Comparison of ENCODE assay signal across 21 cellular contexts in genomic region chr18:26457195-26457594, GRCh38.
DNase-seq lines count a peak whose midpoint lies in the region; ATAC-seq and TF ChIP-seq lines count a peak whose summit lies in the region.
"Had no signal": no experiment of that assay in that cellular context is flagged by ENCODE, and none has a peak within 500 bp of the region (broad histone marks: within the 10 kb centered on the region; RNA-seq: fewer than 3 reads in every experiment).

No MANE protein-coding gene starts in this region.

- CTCF ChIA-PET in MCF 10A (lab: Yijun Ruan, JAX): interaction anchor here (0.5 to 1.3 kb wide), 4 partner anchors 33 to 878 kb away, joined by 3 to 5 read pairs (median 3); no protein-coding TSS in a partner anchor

- H3K36me3 Mint-ChIP-seq in MCF 10A (ENCODE audit: insufficient read depth, unreplicated experiment): peaks cover 78% of the 10 kb centered on the region
- H3K36me3 Mint-ChIP-seq in chondrocyte (ENCODE audit: low read depth): peaks cover 23% of the 10 kb centered on the region

- no peak overlapping the region for H2BK5ac ChIP-seq in mesendoderm (ENCODE audit: low read length)

- no peaks in the 10 kb centered on the region for H3K9me3 Mint-ChIP-seq in MCF 10A (ENCODE audit: unreplicated experiment)
- H3K9me3 Mint-ChIP-seq in chondrocyte (ENCODE audit: low read depth): no peaks in the 10 kb centered on the region
- H3K9me3 Mint-ChIP-seq: CD4-positive, alpha-beta memory T cell had no signal

- H3K27ac Mint-ChIP-seq in MCF 10A (ENCODE audit: low read depth, unreplicated experiment) (peak overlapping the region; percentile 35), chondrocyte (ENCODE audit: unreplicated experiment) (no peak overlapping the region)
- H3K27ac Mint-ChIP-seq: CD4-positive, alpha-beta memory T cell had no signal

- no peak overlapping the region for H3K4ac ChIP-seq in mesendoderm (ENCODE audit: low read depth, low read length)

- ATAC-seq in HG03159 (IDR thresholded peaks at IDR 0.05; ENCODE audit: unreplicated experiment) (no peak), HG02678 (IDR thresholded peaks at IDR 0.05; ENCODE audit: unreplicated experiment) (no peak)
- ATAC-seq: HepG2, Panc1 had no signal

- H3K9ac ChIP-seq in mesendoderm (ENCODE audit: low read length): no peak overlapping the region
- H3K9ac ChIP-seq: BLaER1 treated with 17β-estradiol and CSF1 and Interleukin-3, amounts not matched to agents 10 nM and 100 nM had no signal

- H2AK5ac ChIP-seq in mesendoderm (ENCODE audit: low read length): no peak overlapping the region

- no peak overlapping the region for H3K4me3 ChIP-seq in breast epithelium
- no peak overlapping the region for H3K4me3 ChIP-seq in mesendoderm (ENCODE audit: low read length)
- H3K4me3 ChIP-seq: BLaER1 treated with 17β-estradiol and CSF1 and Interleukin-3, amounts not matched to agents 10 nM and 100 nM; SJSA1 had no signal

- H3K4me1 ChIP-seq in breast epithelium (no peaks in the 10 kb centered on the region), mesendoderm (ENCODE audit: control insufficient read depth, low read depth, low read length) (no peaks in the 10 kb centered on the region)
- H3K4me1 ChIP-seq: SJSA1 had no signal

- TF ChIP-seq POLR2A in breast epithelium (IDR thresholded peaks at IDR 0.05): no peak

- no peaks in the 10 kb centered on the region for H3K27me3 Mint-ChIP-seq in MCF 10A (ENCODE audit: insufficient read depth, unreplicated experiment)
- H3K27me3 Mint-ChIP-seq in chondrocyte (ENCODE audit: low read depth): no peaks in the 10 kb centered on the region
- H3K27me3 Mint-ChIP-seq: CD4-positive, alpha-beta memory T cell had no signal

- no CpG with 5 or more reads among the region's 4 CpGs for WGBS in mesendoderm (ENCODE audit: extremely low coverage, insufficient coverage, low lambda C conversion rate)

- H3K4me3 Mint-ChIP-seq in MCF 10A (ENCODE audit: unreplicated experiment) (no peak overlapping the region), chondrocyte (ENCODE audit: unreplicated experiment) (no peak overlapping the region)
- H3K4me3 Mint-ChIP-seq: CD4-positive, alpha-beta memory T cell had no signal

- H2BK15ac ChIP-seq in mesendoderm (replicated peaks; ENCODE audit: low read depth): no peak overlapping the region

- no peak overlapping the region for H2BK120ac ChIP-seq in mesendoderm (ENCODE audit: low read depth, low read length)

- DNase-seq in MCF 10A (ENCODE audit: unreplicated experiment) (no peak), breast epithelium (ENCODE audit: low spot score in 2 of 2) (no peak), caudate nucleus (lab: John Stamatoyannopoulos, UW) (no peak), mesendoderm (peak; percentile 56), NCI-H526 treated with DMSO at 0.1 percent for 48 hours (lab: John Stamatoyannopoulos, UW) (no peak), chondrocyte (ENCODE audit: low spot score) (no peak)
- DNase-seq: CD4-positive, alpha-beta memory T cell; DND-41; GOT3; KG1; NCI-H1092 treated with DMSO at 0.1 percent for 48 hours; NCI-H1436 treated with DMSO at 0.1 percent for 48 hours; NCI-H1930; NCI-H748 treated with DMSO at 0.1 percent for 48 hours had no signal

- POLR2A ChIA-PET in MCF 10A (lab: Yijun Ruan, JAX): interaction anchor here (0.7 to 5.0 kb wide), 4 partner anchors 9 to 1749 kb away, joined by 3 to 35 read pairs (median 3); no protein-coding TSS in a partner anchor

- H3K18ac ChIP-seq in mesendoderm (ENCODE audit: low read length): no peak overlapping the region

- no peak overlapping the region for H4K8ac ChIP-seq in mesendoderm (ENCODE audit: low read depth, low read length)

- no peak overlapping the region for H3K27ac ChIP-seq in breast epithelium
- peak overlapping the region; percentile 24 for H3K27ac ChIP-seq in caudate nucleus (ENCODE audit: low read depth, low read length)
- H3K27ac ChIP-seq in mesendoderm (ENCODE audit: low read depth, low read length): no peak overlapping the region
- H3K27ac ChIP-seq: 22Rv1, SJSA1 had no signal

- intact Hi-C loops in MCF 10A (cut with micrococcal nuclease) (loop anchor here (5.0 kb wide), 1 partner anchor 90 kb away; the partner anchor contains the start of gene KCTD1), breast epithelium (cut with DNase I; ENCODE audit: low total_unique reads) (no loop called here)

- H4K5ac ChIP-seq in mesendoderm (ENCODE audit: low read length): no peak overlapping the region

- H3K23ac ChIP-seq in mesendoderm (ENCODE audit: low read length): no peak overlapping the region

- BruUV-seq in MCF 10A (replicated peaks; lab: Mats Ljungman, UMichigan): no TSS peak

- no peaks in the 10 kb centered on the region for H3K79me1 ChIP-seq in mesendoderm (ENCODE audit: low read length)

- no peaks in the 10 kb centered on the region for H3K79me2 ChIP-seq in mesendoderm (ENCODE audit: control insufficient read depth, insufficient read depth, low read length)

- no peak overlapping the region for H3K4me2 ChIP-seq in mesendoderm (ENCODE audit: low read length)

- TF ChIP-seq CTCF in MCF 10A (IDR thresholded peaks at IDR 0.05; ENCODE audit: unreplicated experiment) (no peak), breast epithelium (IDR thresholded peaks at IDR 0.05) (no peak), chondrocyte (IDR thresholded peaks at IDR 0.05) (no peak)

- H3K27me3 ChIP-seq in breast epithelium (no peaks in the 10 kb centered on the region), mesendoderm (ENCODE audit: insufficient read depth, low read length, poor library complexity) (no peaks in the 10 kb centered on the region)
- H3K27me3 ChIP-seq: BLaER1 treated with 17β-estradiol and CSF1 and Interleukin-3, amounts not matched to agents 10 nM and 100 nM; SJSA1 had no signal

- peaks cover 35% of the 10 kb centered on the region for H3K4me1 Mint-ChIP-seq in MCF 10A (ENCODE audit: insufficient read depth, unreplicated experiment)
- H3K4me1 Mint-ChIP-seq in chondrocyte (ENCODE audit: low read depth): peaks cover 13% of the 10 kb centered on the region
- H3K4me1 Mint-ChIP-seq: CD4-positive, alpha-beta memory T cell had no signal

- H3K36me3 ChIP-seq in breast epithelium (no peaks in the 10 kb centered on the region), mesendoderm (ENCODE audit: control insufficient read depth, insufficient read depth, low read length) (no peaks in the 10 kb centered on the region)

- H3K9me3 ChIP-seq in breast epithelium: no peaks in the 10 kb centered on the region
- H3K9me3 ChIP-seq: BLaER1 treated with 17β-estradiol and CSF1 and Interleukin-3, amounts not matched to agents 10 nM and 100 nM; SJSA1 had no signal

- H3K56ac ChIP-seq in mesendoderm (ENCODE audit: low read length): no peak overlapping the region
